Comparison of ENCODE assay signal across 8 cellular contexts in genomic region chr9:122350577-122351355, GRCh38. TPM values are rescaled to one million over a fixed set of nuclear protein-coding genes. Genes with fewer than 3 reads are reported as not detected.
DNase-seq lines count a peak whose midpoint lies in the region; ATAC-seq, FAIRE-seq and TF ChIP-seq lines count a peak whose summit lies in the region.

No MANE protein-coding gene starts in this region.

- peak; percentile 71 for ATAC-seq in HG02970 (IDR thresholded peaks at IDR 0.05; ENCODE audit: low FRiP score, unreplicated experiment)

- peak; percentile 93 for TF ChIP-seq CTCF in WI38 (IDR thresholded peaks at IDR 0.05; ENCODE audit: low read depth, low read length)
- peak; percentile 98 for TF ChIP-seq CTCF in kidney (IDR thresholded peaks at IDR 0.05; ENCODE audit: borderline replicate concordance, extremely low read depth, insufficient read depth)

- H3K4me3 ChIP-seq in WI38 (ENCODE audit: low read depth, low read length) (no peak overlapping the region), kidney (ENCODE audit: low read length in 2 of 2) (no peak overlapping the region)

- intact Hi-C loops in kidney (cut with DNase I) = loop anchor here (5.0 kb wide), 1 partner anchor 228 kb away; no protein-coding TSS in a partner anchor

- H3K36me3 ChIP-seq in kidney (ENCODE audit: control insufficient read depth in 1 of 2, insufficient read depth in 2 of 2, low read length in 2 of 2) = no peaks in the 10 kb centered on the region

- H3K4me1 ChIP-seq in kidney (ENCODE audit: control insufficient read depth in 1 of 2, insufficient read depth in 1 of 2, low read depth in 1 of 2, low read length in 2 of 2) = peaks cover 8 to 14% of the 10 kb centered on the region in 2 donors

- in situ Hi-C loops in T47D (cut with HindIII; ENCODE audit: low pct_unique_long_range_greater_than_20kb, low sequenced_read_pairs) = no loop called here

- H3K27ac ChIP-seq in kidney (ENCODE audit: low read depth in 2 of 2, low read length in 2 of 2) = no peak overlapping the region

- no peaks in the 10 kb centered on the region for H3K9me3 ChIP-seq in kidney (ENCODE audit: control insufficient read depth in 1 of 2, low read length in 2 of 2)

- H3K9ac ChIP-seq in kidney (ENCODE audit: low read length in 2 of 2) = no peak overlapping the region

- FAIRE-seq in kidney (lab: Jason Lieb, UNC) = no peak

- peak; percentile 46 to 85 (median 70) for DNase-seq in NCI-H1417 (lab: John Stamatoyannopoulos, UW)
- no peak for DNase-seq in NCI-H1417 treated with DMSO at 0.1 percent for 48 hours (lab: John Stamatoyannopoulos, UW)
- peak; percentile 20 for DNase-seq in NCI-H2107 treated with DMSO at 0.1 percent for 48 hours (lab: John Stamatoyannopoulos, UW; ENCODE audit: unreplicated experiment)
- peak; percentile 82 to 88 for DNase-seq in T47D (ENCODE audit: low read depth in 1 of 2, low spot score in 1 of 2)
- DNase-seq in kidney = peak; percentile 90
- peak; percentile 77 for DNase-seq in stimulated activated CD4-positive, alpha-beta T cell treated with anti-CD3 and anti-CD28 coated beads, Interleukin-1b, Interleukin-23, amount 100 ng/mL, for 48 hours

RNA-seq across cellular contexts. Expression of gene PTGS1, which starts 20.1 kb away (rescaled TPM):
- 9.4 TPM for total RNA-seq in kidney
- polyA plus RNA-seq in kidney (ENCODE audit: insufficient read depth, low read depth, low replicate concordance) = 3.5 TPM
